ENCODE assay signal across 8 cellular contexts in the genomic region with DNA sequence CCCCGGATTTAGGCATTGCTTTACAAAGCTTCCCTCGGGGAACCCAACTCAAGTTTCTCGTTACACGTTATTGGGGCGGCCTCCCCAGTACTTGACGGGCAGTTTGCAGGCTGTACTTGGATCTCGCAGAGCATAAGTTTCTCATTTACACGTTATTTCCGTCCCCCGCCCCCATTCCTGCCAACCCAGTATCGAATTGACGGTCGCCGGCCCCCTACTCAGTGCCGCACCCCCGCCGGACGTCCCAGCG. TPM values are rescaled to one million over a fixed set of nuclear protein-coding genes. Genes with fewer than 3 reads are reported as not detected.
DNase-seq lines count a peak whose midpoint lies in the region; ATAC-seq and TF ChIP-seq lines count a peak whose summit lies in the region.

No MANE protein-coding gene starts in this region.

- H3K9me3 ChIP-seq in T-helper 17 cell (ENCODE audit: control insufficient read depth, low read length, poor library complexity, severe bottlenecking): no peaks in the 10 kb centered on the region

- ATAC-seq in GM19468 (IDR thresholded peaks at IDR 0.05; ENCODE audit: extremely low read depth, unreplicated experiment) (peak; percentile 15), T-helper 17 cell (no peak), HG03280 (IDR thresholded peaks at IDR 0.05; ENCODE audit: unreplicated experiment) (no peak), HG02870 (IDR thresholded peaks at IDR 0.05; ENCODE audit: unreplicated experiment) (no peak), GM19023 (IDR thresholded peaks at IDR 0.05; ENCODE audit: unreplicated experiment) (no peak)

- peaks cover 8% of the 10 kb centered on the region for H3K36me3 Mint-ChIP-seq in T-helper 17 cell (ENCODE audit: low read depth)

- H3K4me1 Mint-ChIP-seq in T-helper 17 cell: peaks cover 33% of the 10 kb centered on the region

- peak overlapping the region; percentile 98 for H3K4me3 Mint-ChIP-seq in T-helper 17 cell

- no peak for DNase-seq in T-helper 17 cell
- no peak for DNase-seq in fibroblast of the aortic adventitia (ENCODE audit: low read depth)
- DNase-seq in skeletal muscle cell (ENCODE audit: low read depth): no peak
- DNase-seq in NCI-H748 treated with DMSO at 0.1 percent for 48 hours (lab: John Stamatoyannopoulos, UW): no peak

- H3K27ac Mint-ChIP-seq in T-helper 17 cell: peak overlapping the region; percentile 98

- TF ChIP-seq CTCF in fibroblast of the aortic adventitia (IDR thresholded peaks at IDR 0.05; ENCODE audit: insufficient read depth, low read length): no peak

- H3K4me3 ChIP-seq in fibroblast of the aortic adventitia (ENCODE audit: low read depth, low read length) (peak overlapping the region; percentile 96), skeletal muscle cell (ENCODE audit: low read depth, low read length) (peak overlapping the region; percentile 84)

- H3K27me3 Mint-ChIP-seq in T-helper 17 cell: no peaks in the 10 kb centered on the region

RNA-seq across cellular contexts. Expression of a gene that starts 0.5 kb away (rescaled TPM):
- total RNA-seq in T-helper 17 cell (10 to 100 TPM; 35.6 to 44.4 TPM), fibroblast of the aortic adventitia (ENCODE audit: low replicate concordance) (18.6 and 25.0 TPM in 2 replicates)

RNA-seq across cellular contexts. Expression of a gene that starts 26.5 kb away (rescaled TPM):
- total RNA-seq in T-helper 17 cell (10 to 100 TPM; 46.4 to 63.1 TPM), fibroblast of the aortic adventitia (ENCODE audit: low replicate concordance) (1.2 and 39.9 TPM in 2 replicates)

RNA-seq across cellular contexts. Expression of a gene that starts 38.4 kb away (rescaled TPM):
- not detected for total RNA-seq in T-helper 17 cell
- not detected in 2 replicates for total RNA-seq in fibroblast of the aortic adventitia (ENCODE audit: low replicate concordance)

RNA-seq across cellular contexts. Expression of a gene that starts 48.0 kb away (rescaled TPM):
- under 1 TPM in 1 of 2 donors, not detected in 1; 0.45 TPM for total RNA-seq in T-helper 17 cell
- 0.72 and 1.1 TPM in 2 replicates for total RNA-seq in fibroblast of the aortic adventitia (ENCODE audit: low replicate concordance)
